In genomic region chr6:41184761-41185160, GRCh38 we compare ENCODE assay signal across 20 cellular contexts. TPM values are rescaled to one million over a fixed set of nuclear protein-coding genes. Genes with fewer than 3 reads are reported as not detected.
"Had no signal": no experiment of that assay in that cellular context is flagged by ENCODE, and none has a peak within 500 bp of the region (broad histone marks: within the 10 kb centered on the region; RNA-seq: fewer than 3 reads in every experiment).

No MANE protein-coding gene starts in this region.

- H3K27ac Mint-ChIP-seq: nephron progenitor cell, progenitor cell of endocrine pancreas had no signal

- H3K36me3 Mint-ChIP-seq: immature natural killer cell had no signal

- H3K27me3 Mint-ChIP-seq: naive thymus-derived CD4-positive, alpha-beta T cell; stimulated activated naive B cell treated with anti-CD40 and anti-IgM and Interleukin-4, amounts not matched to agents 10 μg/mL and 1 μg/mL and 100 μg/mL, for 72 hours; stimulated activated naive CD8-positive, alpha-beta T cell treated with anti-CD3 and anti-CD28 coated beads, Interleukin-15, amount 100 ng/mL, for 72 hours had no signal

- DNase-seq: effector memory CD8-positive, alpha-beta T cell; gastrocnemius medialis; immature natural killer cell; left ventricle myocardium inferior; lower lobe of right lung; mesendoderm; naive thymus-derived CD4-positive, alpha-beta T cell; nephron progenitor cell; pancreas; right lobe of liver; stimulated activated CD4-positive, alpha-beta T cell treated with anti-CD3 and anti-CD28 coated beads, Interleukin-4, amount 100 ng/mL, for 1 hour; stimulated activated CD8-positive, alpha-beta memory T cell treated with anti-CD3 and anti-CD28 coated beads, Interleukin-4, amount 100 ng/mL, for 48 hours; stimulated activated naive B cell treated with anti-CD40 and anti-IgM and Interleukin-4, amounts not matched to agents 10 μg/mL and 1 μg/mL and 100 μg/mL, for 72 hours; stimulated activated naive CD8-positive, alpha-beta T cell treated with anti-CD3 and anti-CD28 coated beads, Interleukin-15, amount 100 ng/mL, for 72 hours; transverse colon had no signal

- H3K4me3 Mint-ChIP-seq: effector memory CD8-positive, alpha-beta T cell; immature natural killer cell; nephron progenitor cell; stimulated activated naive CD8-positive, alpha-beta T cell treated with anti-CD3 and anti-CD28 coated beads, Interleukin-15, amount 100 ng/mL, for 72 hours had no signal

- ATAC-seq: effector memory CD8-positive, alpha-beta T cell; gastrocnemius medialis; lower lobe of right lung; naive thymus-derived CD4-positive, alpha-beta T cell; pancreas; right lobe of liver; stimulated activated naive B cell treated with anti-CD40 and anti-IgM and Interleukin-4, amounts not matched to agents 10 μg/mL and 1 μg/mL and 100 μg/mL, for 72 hours; stimulated activated naive CD8-positive, alpha-beta T cell treated with anti-CD3 and anti-CD28 coated beads, Interleukin-15, amount 100 ng/mL, for 72 hours had no signal

- H3K27ac ChIP-seq: epithelial cell of prostate, esophagus muscularis mucosa, gastrocnemius medialis, left ventricle myocardium inferior, lower lobe of right lung, pancreas, right lobe of liver, thoracic aorta, transverse colon had no signal

- H3K36me3 ChIP-seq: esophagus muscularis mucosa, gastrocnemius medialis, left ventricle myocardium inferior, lower lobe of right lung, pancreas, right lobe of liver, thoracic aorta, transverse colon had no signal

- H3K4me3 ChIP-seq: esophagus muscularis mucosa, gastrocnemius medialis, left ventricle myocardium inferior, pancreas, right lobe of liver, thoracic aorta, transverse colon had no signal

- H3K9me3 Mint-ChIP-seq: effector memory CD8-positive, alpha-beta T cell; immature natural killer cell had no signal

- H3K27me3 ChIP-seq: gastrocnemius medialis, pancreas, right lobe of liver, transverse colon had no signal

- H3K4me1 ChIP-seq: esophagus muscularis mucosa, gastrocnemius medialis, left ventricle myocardium inferior, pancreas, right lobe of liver, transverse colon had no signal

- H3K9me3 ChIP-seq: gastrocnemius medialis, pancreas, right lobe of liver, thoracic aorta, transverse colon had no signal

RNA-seq across cellular contexts. Expression of gene TREML2, which starts 16.2 kb away (rescaled TPM):
- polyA plus RNA-seq: pancreas had no signal

RNA-seq across cellular contexts. Expression of gene TREM2, which starts 21.8 kb away (rescaled TPM):
- polyA plus RNA-seq: immature natural killer cell; naive thymus-derived CD4-positive, alpha-beta T cell had no signal

RNA-seq across cellular contexts. Expression of gene TREML1, which starts 30.6 kb away (rescaled TPM):
- polyA plus RNA-seq: naive thymus-derived CD4-positive, alpha-beta T cell had no signal

RNA-seq across cellular contexts. Expression of gene TREML4, which starts 43.4 kb away (rescaled TPM):
- polyA plus RNA-seq: immature natural killer cell; keratinocyte; naive thymus-derived CD4-positive, alpha-beta T cell; pancreas had no signal
